2 cellular contexts compared by ENCODE assay signal in genomic region chr1:55381983-55382382, GRCh38.
TF ChIP-seq lines count a peak whose summit lies in the region.

No MANE protein-coding gene starts in this region.

TF ChIP-seq in HEK293, 187 proteins besides CTCF, POLR2A, EP300 and RAD21:
- TF ChIP-seq ZNF16 (tag by site-specific recombination; IDR thresholded peaks at IDR 0.05; ENCODE audit: low read depth) (peak; percentile 51; the same call in 1 of the 2 replicates), ZNF555 (tag by site-specific recombination; conservative IDR thresholded peaks at IDR 0.05) (no peak)

TF ChIP-seq in K562, 482 proteins besides CTCF, POLR2A, EP300 and RAD21:
- TF ChIP-seq TFAM (CRISPR knock-in tag; conservative IDR thresholded peaks at IDR 0.05) = no peak
- peak; percentile 22 for TF ChIP-seq ZFP36 (IDR thresholded peaks at IDR 0.05; ENCODE audit: low read depth, low read length, partially characterized antibody)
- TF ChIP-seq PYGO2 (tag; IDR thresholded peaks at IDR 0.05) = no peak
- no peak for TF ChIP-seq E2F4 (CRISPR knock-in tag; IDR thresholded peaks at IDR 0.05; ENCODE audit: low read depth)
- no peak for TF ChIP-seq SRSF9 (IDR thresholded peaks at IDR 0.05; ENCODE audit: borderline replicate concordance, low read depth, low read length)
- peak; percentile 52 for TF ChIP-seq RBM25 (IDR thresholded peaks at IDR 0.05; ENCODE audit: low read depth, low read length, severe bottlenecking)
